Comparison of ENCODE assay signal across 23 cellular contexts in genomic region chr20:2219481-2220006, GRCh38.
"Had no signal": no experiment of that assay in that cellular context is flagged by ENCODE, and none has a peak within 500 bp of the region (broad histone marks: within the 10 kb centered on the region; RNA-seq: fewer than 3 reads in every experiment).

No MANE protein-coding gene starts in this region.

- H3K27ac ChIP-seq: brain microvascular endothelial cell, cardiac muscle cell had no signal

- ATAC-seq: activated CD4-positive, alpha-beta T cell treated with anti-CD3 and anti-CD28 coated beads for 36 hours; activated T-helper 17 cell treated with anti-CD3 and anti-CD28 coated beads, Interleukin-2, amount 50 U/mL, for 72 hours; T-helper 17 cell had no signal

- H3K36me3 Mint-ChIP-seq: activated naive CD8-positive, alpha-beta T cell treated with anti-CD3 and anti-CD28 coated beads for 36 hours had no signal

- H3K27ac Mint-ChIP-seq: activated CD4-positive, alpha-beta memory T cell treated with anti-CD3 and anti-CD28 coated beads, Interleukin-2, amount 10 ng/mL, durations not matched to agents 7 days and 5 days; activated CD4-positive, alpha-beta T cell treated with anti-CD3 and anti-CD28 coated beads for 36 hours; activated naive CD4-positive, alpha-beta T cell treated with anti-CD3 and anti-CD28 coated beads for 36 hours; activated naive CD8-positive, alpha-beta T cell treated with anti-CD3 and anti-CD28 coated beads for 36 hours; activated T-helper 17 cell treated with anti-CD3 and anti-CD28 coated beads, Interleukin-2, amount 50 U/mL, for 72 hours; T-helper 17 cell had no signal

- DNase-seq: activated CD4-positive, alpha-beta memory T cell treated with anti-CD3 and anti-CD28 coated beads, Interleukin-2, amount 10 ng/mL, durations not matched to agents 7 days and 5 days; activated CD4-positive, alpha-beta T cell treated with anti-CD3 and anti-CD28 coated beads for 36 hours; activated CD4-positive, alpha-beta T cell treated with anti-CD3 and anti-CD28 coated beads, Interleukin-2, amount 50 U/mL, for 1 hour; activated CD4-positive, CD25-positive, alpha-beta regulatory T cell; activated gamma-delta T cell; activated naive CD4-positive, alpha-beta T cell treated with anti-CD3 and anti-CD28 coated beads for 36 hours; activated naive CD8-positive, alpha-beta T cell treated with anti-CD3 and anti-CD28 coated beads for 36 hours; activated T-cell treated with anti-CD3 and anti-CD28 coated beads for 4 hours; activated T-cell treated with anti-CD3 and anti-CD28 coated beads, Interleukin-2, amount 50 U/mL, for 48 hours; brain microvascular endothelial cell; Kasumi-1; NCI-H1092 treated with DMSO at 0.1 percent for 48 hours; NCI-H1436; NCI-H1694 treated with DMSO at 0.1 percent for 48 hours; NCI-H2081; NCI-H510A treated with DMSO at 0.1 percent for 48 hours; NCI-H69; NK-92 treated with Interleukin-12 subunit alpha and Interleukin-12 subunit beta, amount 100 ng/mL, for 24 hours; SIG-M5; T-helper 17 cell; T-helper 9 cell had no signal

- H3K27me3 ChIP-seq: brain microvascular endothelial cell, cardiac muscle cell had no signal

- H3K9me3 Mint-ChIP-seq: activated T-helper 17 cell treated with anti-CD3 and anti-CD28 coated beads, Interleukin-2, amount 50 U/mL, for 72 hours had no signal

- H3K27me3 Mint-ChIP-seq: activated CD4-positive, alpha-beta T cell treated with anti-CD3 and anti-CD28 coated beads for 36 hours had no signal

- H3K36me3 ChIP-seq: brain microvascular endothelial cell, cardiac muscle cell had no signal

- H3K4me3 ChIP-seq: cardiac muscle cell had no signal

- H3K4me3 Mint-ChIP-seq: activated CD4-positive, alpha-beta memory T cell treated with anti-CD3 and anti-CD28 coated beads, Interleukin-2, amount 10 ng/mL, durations not matched to agents 7 days and 5 days; activated CD4-positive, alpha-beta T cell treated with anti-CD3 and anti-CD28 coated beads for 36 hours; activated naive CD4-positive, alpha-beta T cell treated with anti-CD3 and anti-CD28 coated beads for 36 hours; activated naive CD8-positive, alpha-beta T cell treated with anti-CD3 and anti-CD28 coated beads for 36 hours; activated T-helper 17 cell treated with anti-CD3 and anti-CD28 coated beads, Interleukin-2, amount 50 U/mL, for 72 hours; T-helper 17 cell had no signal
